Comparison of ENCODE assay signal across 9 cellular contexts in the genomic region with DNA sequence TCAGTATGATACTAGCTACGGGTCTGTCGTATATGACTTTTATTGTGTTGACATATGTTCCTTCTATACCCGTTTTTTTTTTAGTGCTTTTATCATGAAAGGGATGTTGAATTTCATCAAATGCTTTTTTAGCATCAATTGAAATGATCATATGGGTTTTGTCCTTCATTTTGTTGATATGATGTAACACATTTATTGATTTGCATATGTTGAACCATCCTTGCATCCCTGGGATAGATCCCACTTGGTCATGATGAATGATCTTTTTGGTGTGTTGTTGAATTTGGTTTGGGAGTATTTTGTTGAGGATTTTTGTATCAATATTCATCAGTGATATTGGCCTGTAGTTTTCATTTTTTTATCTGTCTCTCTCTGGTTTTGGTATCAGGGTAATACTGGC. TPM values are rescaled to one million over a fixed set of nuclear protein-coding genes. Genes with fewer than 3 reads are reported as not detected.
"Had no signal": no experiment of that assay in that cellular context is flagged by ENCODE, and none has a peak within 500 bp of the region (broad histone marks: within the 10 kb centered on the region; RNA-seq: fewer than 3 reads in every experiment).

No MANE protein-coding gene starts in this region.

- H3K4me3 ChIP-seq: GM12878 had no signal

- ATAC-seq: GM12878 had no signal

- DNase-seq: GDM1, GF-D8 had no signal

- FAIRE-seq: G401.6, GM12878, GM12891, GM12892, GM18507, GM19239 had no signal

RNA-seq across cellular contexts. Expression of gene OSMR, which starts 50.9 kb away (rescaled TPM):
- total RNA-seq: G401 had no signal
